In the genomic region with DNA sequence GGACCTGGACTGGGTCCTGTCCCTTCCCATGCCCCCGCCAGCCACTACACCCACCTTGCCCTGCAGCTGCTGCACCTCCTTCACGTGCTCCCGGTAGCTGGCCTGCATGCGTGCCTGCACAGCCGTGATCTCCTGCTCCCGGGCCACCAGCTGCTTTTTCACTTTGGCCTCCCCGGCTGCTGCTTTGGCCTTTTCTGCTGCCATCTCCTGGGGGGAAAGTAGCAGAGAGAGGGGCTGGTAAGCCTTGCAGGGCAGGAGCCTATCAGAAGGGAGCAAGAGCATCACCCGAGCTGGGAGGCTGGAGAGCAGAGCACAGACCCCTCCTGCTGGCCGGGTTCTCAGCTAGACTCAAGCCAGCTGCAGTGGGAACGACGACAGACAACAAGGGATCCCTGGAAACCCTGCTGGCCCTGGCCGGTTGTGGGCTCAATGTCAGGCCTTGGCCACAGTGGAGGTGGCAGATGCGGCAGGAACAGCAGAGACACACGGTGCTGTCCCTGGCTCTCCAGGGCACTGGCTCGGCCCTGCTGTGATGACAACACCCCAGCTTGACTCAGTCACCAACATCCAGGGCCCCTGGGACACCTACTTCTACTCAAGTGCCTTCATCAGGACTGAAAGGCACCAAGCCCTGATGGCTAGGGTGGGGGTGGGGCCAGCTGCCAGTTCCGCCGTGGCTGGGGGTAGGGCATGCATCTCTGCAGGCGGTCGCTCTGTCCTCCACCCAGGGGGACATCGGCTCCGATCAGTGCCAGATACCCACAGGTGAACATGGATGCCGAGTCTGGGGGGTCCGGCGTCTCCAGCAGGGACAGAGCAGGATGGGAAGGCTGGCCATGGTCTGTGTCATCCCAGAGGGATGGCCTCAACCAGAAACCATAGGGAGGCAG, we compare ENCODE assay signal across 13 cellular contexts. TPM values are rescaled to one million over a fixed set of nuclear protein-coding genes. Genes with fewer than 3 reads are reported as not detected.
DNase-seq lines count a peak whose midpoint lies in the region; ATAC-seq and TF ChIP-seq lines count a peak whose summit lies in the region.
"Had no signal": no experiment of that assay in that cellular context is flagged by ENCODE, and none has a peak within 500 bp of the region (broad histone marks: within the 10 kb centered on the region; RNA-seq: fewer than 3 reads in every experiment).

No MANE protein-coding gene starts in this region.

- no peak for ATAC-seq in body of pancreas
- ATAC-seq: activated CD4-positive, alpha-beta T cell treated with anti-CD3 and anti-CD28 coated beads for 36 hours had no signal

- no peak overlapping the region for H3K4me3 ChIP-seq in body of pancreas
- H3K4me3 ChIP-seq: esophagus squamous epithelium, lung had no signal

- no peak for TF ChIP-seq CTCF in body of pancreas (IDR thresholded peaks at IDR 0.05)

- DNase-seq in DMS79 treated with DMSO at 0.1 percent for 48 hours (lab: John Stamatoyannopoulos, UW): peak; percentile 35
- no peak for DNase-seq in DMS79 (lab: John Stamatoyannopoulos, UW)
- DNase-seq in body of pancreas: no peak
- peak; percentile 84 for DNase-seq in islet precursor cell
- DNase-seq in SW480 (ENCODE audit: low spot score): no peak
- DNase-seq in erythroblast (lab: John Stamatoyannopoulos, UW): no peak
- DNase-seq in effector CD8-positive, alpha-beta T cell (lab: John Stamatoyannopoulos, UW): no peak
- DNase-seq: 8988T; activated CD4-positive, alpha-beta T cell treated with anti-CD3 and anti-CD28 coated beads for 36 hours; esophagus squamous epithelium; NCI-H1105 treated with DMSO at 0.1 percent for 48 hours had no signal

- H3K27ac ChIP-seq in body of pancreas (peak overlapping the region; percentile 4 to 55 (median 12)), temporal lobe (ENCODE audit: low read depth, low read length) (peak overlapping the region; percentile 84)

- 62 to 69% methylated on average over 20 to 24 of the region's 24 CpGs for WGBS in body of pancreas, 2 donors

- intact Hi-C loops in body of pancreas (cut with DNase I): no loop called here

- peaks cover 10 to 60% of the 10 kb centered on the region in 2 donors for H3K36me3 ChIP-seq in body of pancreas (replicated peaks in 1 of 2; ENCODE audit: insufficient read depth in 1 of 2, low read depth in 2 of 2)

- H3K9me3 ChIP-seq in body of pancreas: no peaks in the 10 kb centered on the region
- H3K9me3 ChIP-seq: esophagus squamous epithelium had no signal

- H3K4me1 ChIP-seq in body of pancreas: peaks cover 49% of the 10 kb centered on the region

- no peaks in the 10 kb centered on the region for H3K27me3 ChIP-seq in body of pancreas
- H3K27me3 ChIP-seq: esophagus squamous epithelium had no signal

- no peak for TF ChIP-seq POLR2A in body of pancreas (IDR thresholded peaks at IDR 0.05)
- no peak for TF ChIP-seq POLR2A in erythroblast (IDR thresholded peaks at IDR 0.05; ENCODE audit: low read length)

RNA-seq across cellular contexts. Expression of a gene that starts 45.3 kb away (rescaled TPM):
- total RNA-seq in body of pancreas: 100 to 1,000 TPM; 313 to 511 TPM
- total RNA-seq in temporal lobe: 6.1 TPM

Comparison
In these comparisons a context has a peak if more than half of its experiments do, and no peak if none do; other contexts are left out.
1. DNase-seq: peak in DMS79 treated with DMSO at 0.1 percent for 48 hours (single experiment) and islet precursor cell (single experiment); none in DMS79 (single experiment), body of pancreas (0 of 4), SW480 (single experiment), erythroblast (0 of 2) and effector CD8-positive, alpha-beta T cell (single experiment).
2. RNA of a gene that starts 45.3 kb away (total RNA-seq): 313 to 511 TPM in body of pancreas; 6.1 TPM in temporal lobe (single experiment); every median in the first group is over 10 times any median in the second.